In the genomic region with DNA sequence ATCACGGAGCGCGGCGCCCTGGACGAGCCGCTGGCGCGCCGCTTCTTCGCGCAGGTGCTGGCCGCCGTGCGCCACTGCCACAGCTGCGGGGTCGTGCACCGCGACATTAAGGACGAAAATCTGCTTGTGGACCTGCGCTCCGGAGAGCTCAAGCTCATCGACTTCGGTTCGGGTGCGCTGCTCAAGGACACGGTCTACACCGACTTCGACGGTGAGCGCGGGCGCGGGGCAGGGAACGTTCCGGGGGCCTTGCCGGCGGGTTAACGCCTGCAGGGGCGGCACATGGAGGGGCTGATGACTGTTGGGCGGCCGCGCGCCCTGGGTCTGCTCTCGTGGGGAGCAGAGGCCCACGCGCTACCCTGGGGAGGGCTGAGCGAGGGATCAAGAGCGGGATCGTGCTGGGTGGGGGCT, we compare ENCODE assay signal across 1 cellular context.
TF ChIP-seq lines count a peak whose summit lies in the region.

No MANE protein-coding gene starts in this region.

TF ChIP-seq in HEK293, 187 proteins besides CTCF, POLR2A, EP300 and RAD21 (continued from another document and continues in another):
- TF ChIP-seq, protein P1, sequence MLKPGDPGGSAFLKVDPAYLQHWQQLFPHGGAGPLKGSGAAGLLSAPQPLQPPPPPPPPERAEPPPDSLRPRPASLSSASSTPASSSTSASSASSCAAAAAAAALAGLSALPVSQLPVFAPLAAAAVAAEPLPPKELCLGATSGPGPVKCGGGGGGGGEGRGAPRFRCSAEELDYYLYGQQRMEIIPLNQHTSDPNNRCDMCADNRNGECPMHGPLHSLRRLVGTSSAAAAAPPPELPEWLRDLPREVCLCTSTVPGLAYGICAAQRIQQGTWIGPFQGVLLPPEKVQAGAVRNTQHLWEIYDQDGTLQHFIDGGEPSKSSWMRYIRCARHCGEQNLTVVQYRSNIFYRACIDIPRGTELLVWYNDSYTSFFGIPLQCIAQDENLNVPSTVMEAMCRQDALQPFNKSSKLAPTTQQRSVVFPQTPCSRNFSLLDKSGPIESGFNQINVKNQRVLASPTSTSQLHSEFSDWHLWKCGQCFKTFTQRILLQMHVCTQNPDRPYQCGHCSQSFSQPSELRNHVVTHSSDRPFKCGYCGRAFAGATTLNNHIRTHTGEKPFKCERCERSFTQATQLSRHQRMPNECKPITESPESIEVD (tag by site-specific recombination; IDR thresholded peaks at IDR 0.05), result no peak
- no peak for TF ChIP-seq ZNF341 (tag by site-specific recombination; IDR thresholded peaks at IDR 0.05; ENCODE audit: low read depth)
- TF ChIP-seq, protein P2, sequence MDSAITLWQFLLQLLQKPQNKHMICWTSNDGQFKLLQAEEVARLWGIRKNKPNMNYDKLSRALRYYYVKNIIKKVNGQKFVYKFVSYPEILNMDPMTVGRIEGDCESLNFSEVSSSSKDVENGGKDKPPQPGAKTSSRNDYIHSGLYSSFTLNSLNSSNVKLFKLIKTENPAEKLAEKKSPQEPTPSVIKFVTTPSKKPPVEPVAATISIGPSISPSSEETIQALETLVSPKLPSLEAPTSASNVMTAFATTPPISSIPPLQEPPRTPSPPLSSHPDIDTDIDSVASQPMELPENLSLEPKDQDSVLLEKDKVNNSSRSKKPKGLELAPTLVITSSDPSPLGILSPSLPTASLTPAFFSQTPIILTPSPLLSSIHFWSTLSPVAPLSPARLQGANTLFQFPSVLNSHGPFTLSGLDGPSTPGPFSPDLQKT (IDR thresholded peaks at IDR 0.05; ENCODE audit: borderline replicate concordance, low read depth, low read length), result no peak
- no peak for TF ChIP-seq ZNF660 (tag by site-specific recombination; IDR thresholded peaks at IDR 0.05)
- TF ChIP-seq ZNF335 (tag by site-specific recombination; conservative IDR thresholded peaks at IDR 0.05), result peak; percentile 27; the same call in 1 of the 2 replicates
- peak; percentile 94 for TF ChIP-seq ZIC2 (tag by site-specific recombination; IDR thresholded peaks at IDR 0.05)
- TF ChIP-seq, protein P3, sequence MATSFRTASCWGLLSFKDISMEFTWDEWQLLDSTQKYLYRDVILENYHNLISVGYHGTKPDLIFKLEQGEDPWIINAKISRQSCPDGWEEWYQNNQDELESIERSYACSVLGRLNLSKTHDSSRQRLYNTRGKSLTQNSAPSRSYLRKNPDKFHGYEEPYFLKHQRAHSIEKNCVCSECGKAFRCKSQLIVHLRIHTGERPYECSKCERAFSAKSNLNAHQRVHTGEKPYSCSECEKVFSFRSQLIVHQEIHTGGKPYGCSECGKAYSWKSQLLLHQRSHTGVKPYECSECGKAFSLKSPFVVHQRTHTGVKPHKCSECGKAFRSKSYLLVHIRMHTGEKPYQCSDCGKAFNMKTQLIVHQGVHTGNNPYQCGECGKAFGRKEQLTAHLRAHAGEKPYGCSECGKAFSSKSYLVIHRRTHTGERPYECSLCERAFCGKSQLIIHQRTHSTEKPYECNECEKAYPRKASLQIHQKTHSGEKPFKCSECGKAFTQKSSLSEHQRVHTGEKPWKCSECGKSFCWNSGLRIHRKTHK (tag by site-specific recombination; IDR thresholded peaks at IDR 0.05), result no peak
- no peak for TF ChIP-seq ZNF792 (tag by site-specific recombination; IDR thresholded peaks at IDR 0.05)
- no peak for TF ChIP-seq ZNF624 (tag by site-specific recombination; IDR thresholded peaks at IDR 0.05)
- peak; percentile 66; the same call in 1 of the 2 replicates for TF ChIP-seq BCL11B (tag by site-specific recombination; IDR thresholded peaks at IDR 0.05; ENCODE audit: low read depth)
- TF ChIP-seq ZNF549 (tag by site-specific recombination; IDR thresholded peaks at IDR 0.05), result no peak
- TF ChIP-seq PRDM1 (tag by site-specific recombination; IDR thresholded peaks at IDR 0.05), result no peak
- no peak for TF ChIP-seq RBAK (tag by site-specific recombination; IDR thresholded peaks at IDR 0.05)
- TF ChIP-seq, protein P4, sequence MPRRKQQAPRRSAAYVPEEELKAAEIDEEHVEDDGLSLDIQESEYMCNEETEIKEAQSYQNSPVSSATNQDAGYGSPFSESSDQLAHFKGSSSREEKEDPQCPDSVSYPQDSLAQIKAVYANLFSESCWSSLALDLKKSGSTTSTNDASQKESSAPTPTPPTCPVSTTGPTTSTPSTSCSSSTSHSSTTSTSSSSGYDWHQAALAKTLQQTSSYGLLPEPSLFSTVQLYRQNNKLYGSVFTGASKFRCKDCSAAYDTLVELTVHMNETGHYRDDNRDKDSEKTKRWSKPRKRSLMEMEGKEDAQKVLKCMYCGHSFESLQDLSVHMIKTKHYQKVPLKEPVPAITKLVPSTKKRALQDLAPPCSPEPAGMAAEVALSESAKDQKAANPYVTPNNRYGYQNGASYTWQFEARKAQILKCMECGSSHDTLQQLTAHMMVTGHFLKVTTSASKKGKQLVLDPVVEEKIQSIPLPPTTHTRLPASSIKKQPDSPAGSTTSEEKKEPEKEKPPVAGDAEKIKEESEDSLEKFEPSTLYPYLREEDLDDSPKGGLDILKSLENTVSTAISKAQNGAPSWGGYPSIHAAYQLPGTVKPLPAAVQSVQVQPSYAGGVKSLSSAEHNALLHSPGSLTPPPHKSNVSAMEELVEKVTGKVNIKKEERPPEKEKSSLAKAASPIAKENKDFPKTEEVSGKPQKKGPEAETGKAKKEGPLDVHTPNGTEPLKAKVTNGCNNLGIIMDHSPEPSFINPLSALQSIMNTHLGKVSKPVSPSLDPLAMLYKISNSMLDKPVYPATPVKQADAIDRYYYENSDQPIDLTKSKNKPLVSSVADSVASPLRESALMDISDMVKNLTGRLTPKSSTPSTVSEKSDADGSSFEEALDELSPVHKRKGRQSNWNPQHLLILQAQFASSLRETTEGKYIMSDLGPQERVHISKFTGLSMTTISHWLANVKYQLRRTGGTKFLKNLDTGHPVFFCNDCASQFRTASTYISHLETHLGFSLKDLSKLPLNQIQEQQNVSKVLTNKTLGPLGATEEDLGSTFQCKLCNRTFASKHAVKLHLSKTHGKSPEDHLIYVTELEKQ (tag by site-specific recombination; IDR thresholded peaks at IDR 0.05; ENCODE audit: borderline replicate concordance), result no peak
- TF ChIP-seq ZNF24 (tag by site-specific recombination; IDR thresholded peaks at IDR 0.05), result 0 out of 2 replicates have a peak, but pooled peaks have one; percentile 25
- TF ChIP-seq ZNF777 (tag by site-specific recombination; IDR thresholded peaks at IDR 0.05; ENCODE audit: borderline replicate concordance), result peak; percentile 69; the same call in 1 of the 2 replicates
- TF ChIP-seq, protein P5, sequence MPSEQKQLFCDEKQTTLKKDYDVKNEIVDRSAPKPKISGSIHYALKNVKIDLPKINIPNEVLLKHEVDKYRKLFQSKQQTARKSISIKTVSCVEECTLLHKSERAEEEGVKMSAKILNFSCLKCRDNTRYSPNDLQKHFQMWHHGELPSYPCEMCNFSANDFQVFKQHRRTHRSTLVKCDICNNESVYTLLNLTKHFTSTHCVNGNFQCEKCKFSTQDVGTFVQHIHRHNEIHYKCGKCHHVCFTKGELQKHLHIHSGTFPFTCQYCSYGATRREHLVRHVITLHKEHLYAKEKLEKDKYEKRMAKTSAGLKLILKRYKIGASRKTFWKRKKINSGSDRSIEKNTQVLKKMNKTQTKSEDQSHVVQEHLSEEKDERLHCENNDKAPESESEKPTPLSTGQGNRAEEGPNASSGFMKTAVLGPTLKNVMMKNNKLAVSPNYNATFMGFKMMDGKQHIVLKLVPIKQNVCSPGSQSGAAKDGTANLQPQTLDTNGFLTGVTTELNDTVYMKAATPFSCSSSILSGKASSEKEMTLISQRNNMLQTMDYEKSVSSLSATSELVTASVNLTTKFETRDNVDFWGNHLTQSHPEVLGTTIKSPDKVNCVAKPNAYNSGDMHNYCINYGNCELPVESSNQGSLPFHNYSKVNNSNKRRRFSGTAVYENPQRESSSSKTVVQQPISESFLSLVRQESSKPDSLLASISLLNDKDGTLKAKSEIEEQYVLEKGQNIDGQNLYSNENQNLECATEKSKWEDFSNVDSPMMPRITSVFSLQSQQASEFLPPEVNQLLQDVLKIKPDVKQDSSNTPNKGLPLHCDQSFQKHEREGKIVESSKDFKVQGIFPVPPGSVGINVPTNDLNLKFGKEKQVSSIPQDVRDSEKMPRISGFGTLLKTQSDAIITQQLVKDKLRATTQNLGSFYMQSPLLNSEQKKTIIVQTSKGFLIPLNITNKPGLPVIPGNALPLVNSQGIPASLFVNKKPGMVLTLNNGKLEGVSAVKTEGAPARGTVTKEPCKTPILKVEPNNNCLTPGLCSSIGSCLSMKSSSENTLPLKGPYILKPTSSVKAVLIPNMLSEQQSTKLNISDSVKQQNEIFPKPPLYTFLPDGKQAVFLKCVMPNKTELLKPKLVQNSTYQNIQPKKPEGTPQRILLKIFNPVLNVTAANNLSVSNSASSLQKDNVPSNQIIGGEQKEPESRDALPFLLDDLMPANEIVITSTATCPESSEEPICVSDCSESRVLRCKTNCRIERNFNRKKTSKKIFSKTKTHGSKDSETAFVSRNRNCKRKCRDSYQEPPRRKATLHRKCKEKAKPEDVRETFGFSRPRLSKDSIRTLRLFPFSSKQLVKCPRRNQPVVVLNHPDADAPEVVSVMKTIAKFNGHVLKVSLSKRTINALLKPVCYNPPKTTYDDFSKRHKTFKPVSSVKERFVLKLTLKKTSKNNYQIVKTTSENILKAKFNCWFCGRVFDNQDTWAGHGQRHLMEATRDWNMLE (tag by site-specific recombination; conservative IDR thresholded peaks at IDR 0.05; ENCODE audit: low read depth), result no peak
- 0 out of 2 replicates have a peak, but pooled peaks have one; percentile 42 for TF ChIP-seq ZBTB21 (tag by site-specific recombination; IDR thresholded peaks at IDR 0.05)
- TF ChIP-seq ZNF157 (tag by site-specific recombination; IDR thresholded peaks at IDR 0.05), result no peak; the same call in 1 of the 2 replicates
- TF ChIP-seq, protein P6, sequence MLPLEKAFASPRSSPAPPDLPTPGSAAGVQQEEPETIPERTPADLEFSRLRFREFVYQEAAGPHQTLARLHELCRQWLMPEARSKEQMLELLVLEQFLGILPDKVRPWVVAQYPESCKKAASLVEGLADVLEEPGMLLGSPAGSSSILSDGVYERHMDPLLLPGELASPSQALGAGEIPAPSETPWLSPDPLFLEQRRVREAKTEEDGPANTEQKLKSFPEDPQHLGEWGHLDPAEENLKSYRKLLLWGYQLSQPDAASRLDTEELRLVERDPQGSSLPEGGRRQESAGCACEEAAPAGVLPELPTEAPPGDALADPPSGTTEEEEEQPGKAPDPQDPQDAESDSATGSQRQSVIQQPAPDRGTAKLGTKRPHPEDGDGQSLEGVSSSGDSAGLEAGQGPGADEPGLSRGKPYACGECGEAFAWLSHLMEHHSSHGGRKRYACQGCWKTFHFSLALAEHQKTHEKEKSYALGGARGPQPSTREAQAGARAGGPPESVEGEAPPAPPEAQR (tag by site-specific recombination; IDR thresholded peaks at IDR 0.05), result 0 out of 2 replicates have a peak, but pooled peaks have one; percentile 18
- no peak for TF ChIP-seq ZNF426 (tag by site-specific recombination; IDR thresholded peaks at IDR 0.05)
- 0 out of 2 replicates have a peak, but pooled peaks have one; percentile 37 for TF ChIP-seq KLF16 (tag by site-specific recombination; IDR thresholded peaks at IDR 0.05)
- TF ChIP-seq, protein P7, sequence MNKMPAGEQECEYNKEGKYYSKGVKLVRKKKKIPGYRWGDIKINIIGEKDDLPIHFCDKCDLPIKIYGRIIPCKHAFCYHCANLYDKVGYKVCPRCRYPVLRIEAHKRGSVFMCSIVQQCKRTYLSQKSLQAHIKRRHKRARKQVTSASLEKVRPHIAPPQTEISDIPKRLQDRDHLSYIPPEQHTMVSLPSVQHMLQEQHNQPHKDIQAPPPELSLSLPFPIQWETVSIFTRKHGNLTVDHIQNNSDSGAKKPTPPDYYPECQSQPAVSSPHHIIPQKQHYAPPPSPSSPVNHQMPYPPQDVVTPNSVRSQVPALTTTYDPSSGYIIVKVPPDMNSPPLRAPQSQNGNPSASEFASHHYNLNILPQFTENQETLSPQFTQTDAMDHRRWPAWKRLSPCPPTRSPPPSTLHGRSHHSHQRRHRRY (tag by site-specific recombination; IDR thresholded peaks at IDR 0.05), result peak; percentile 78; the same call in 1 of the 2 replicates
- TF ChIP-seq, protein P8, sequence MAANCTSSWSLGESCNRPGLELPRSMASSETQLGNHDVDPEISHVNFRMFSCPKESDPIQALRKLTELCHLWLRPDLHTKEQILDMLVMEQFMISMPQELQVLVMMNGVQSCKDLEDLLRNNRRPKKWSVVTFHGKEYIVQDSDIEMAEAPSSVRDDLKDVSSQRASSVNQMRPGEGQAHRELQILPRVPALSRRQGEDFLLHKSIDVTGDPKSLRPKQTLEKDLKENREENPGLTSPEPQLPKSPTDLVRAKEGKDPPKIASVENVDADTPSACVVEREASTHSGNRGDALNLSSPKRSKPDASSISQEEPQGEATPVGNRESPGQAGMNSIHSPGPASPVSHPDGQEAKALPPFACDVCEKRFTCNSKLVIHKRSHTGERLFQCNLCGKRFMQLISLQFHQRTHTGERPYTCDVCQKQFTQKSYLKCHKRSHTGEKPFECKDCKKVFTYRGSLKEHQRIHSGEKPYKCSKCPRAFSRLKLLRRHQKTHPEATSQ (tag by site-specific recombination; IDR thresholded peaks at IDR 0.05), result 0 out of 2 replicates have a peak, but pooled peaks have one; percentile 21
- TF ChIP-seq, protein P9, sequence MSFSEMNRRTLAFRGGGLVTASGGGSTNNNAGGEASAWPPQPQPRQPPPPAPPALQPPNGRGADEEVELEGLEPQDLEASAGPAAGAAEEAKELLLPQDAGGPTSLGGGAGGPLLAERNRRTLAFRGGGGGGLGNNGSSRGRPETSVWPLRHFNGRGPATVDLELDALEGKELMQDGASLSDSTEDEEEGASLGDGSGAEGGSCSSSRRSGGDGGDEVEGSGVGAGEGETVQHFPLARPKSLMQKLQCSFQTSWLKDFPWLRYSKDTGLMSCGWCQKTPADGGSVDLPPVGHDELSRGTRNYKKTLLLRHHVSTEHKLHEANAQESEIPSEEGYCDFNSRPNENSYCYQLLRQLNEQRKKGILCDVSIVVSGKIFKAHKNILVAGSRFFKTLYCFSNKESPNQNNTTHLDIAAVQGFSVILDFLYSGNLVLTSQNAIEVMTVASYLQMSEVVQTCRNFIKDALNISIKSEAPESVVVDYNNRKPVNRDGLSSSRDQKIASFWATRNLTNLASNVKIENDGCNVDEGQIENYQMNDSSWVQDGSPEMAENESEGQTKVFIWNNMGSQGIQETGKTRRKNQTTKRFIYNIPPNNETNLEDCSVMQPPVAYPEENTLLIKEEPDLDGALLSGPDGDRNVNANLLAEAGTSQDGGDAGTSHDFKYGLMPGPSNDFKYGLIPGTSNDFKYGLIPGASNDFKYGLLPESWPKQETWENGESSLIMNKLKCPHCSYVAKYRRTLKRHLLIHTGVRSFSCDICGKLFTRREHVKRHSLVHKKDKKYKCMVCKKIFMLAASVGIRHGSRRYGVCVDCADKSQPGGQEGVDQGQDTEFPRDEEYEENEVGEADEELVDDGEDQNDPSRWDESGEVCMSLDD (tag by site-specific recombination; IDR thresholded peaks at IDR 0.05), result peak; percentile 83
- no peak for TF ChIP-seq ZNF146 (tag by site-specific recombination; IDR thresholded peaks at IDR 0.05)
- TF ChIP-seq ZSCAN30 (tag by site-specific recombination; IDR thresholded peaks at IDR 0.05), result no peak
- TF ChIP-seq ZNF169 (tag by site-specific recombination; IDR thresholded peaks at IDR 0.05), result no peak
- TF ChIP-seq REPIN1 (tag by site-specific recombination; IDR thresholded peaks at IDR 0.05; ENCODE audit: low read depth), result no peak
